ENCODE assay signal across 1 cellular context in the genomic region with DNA sequence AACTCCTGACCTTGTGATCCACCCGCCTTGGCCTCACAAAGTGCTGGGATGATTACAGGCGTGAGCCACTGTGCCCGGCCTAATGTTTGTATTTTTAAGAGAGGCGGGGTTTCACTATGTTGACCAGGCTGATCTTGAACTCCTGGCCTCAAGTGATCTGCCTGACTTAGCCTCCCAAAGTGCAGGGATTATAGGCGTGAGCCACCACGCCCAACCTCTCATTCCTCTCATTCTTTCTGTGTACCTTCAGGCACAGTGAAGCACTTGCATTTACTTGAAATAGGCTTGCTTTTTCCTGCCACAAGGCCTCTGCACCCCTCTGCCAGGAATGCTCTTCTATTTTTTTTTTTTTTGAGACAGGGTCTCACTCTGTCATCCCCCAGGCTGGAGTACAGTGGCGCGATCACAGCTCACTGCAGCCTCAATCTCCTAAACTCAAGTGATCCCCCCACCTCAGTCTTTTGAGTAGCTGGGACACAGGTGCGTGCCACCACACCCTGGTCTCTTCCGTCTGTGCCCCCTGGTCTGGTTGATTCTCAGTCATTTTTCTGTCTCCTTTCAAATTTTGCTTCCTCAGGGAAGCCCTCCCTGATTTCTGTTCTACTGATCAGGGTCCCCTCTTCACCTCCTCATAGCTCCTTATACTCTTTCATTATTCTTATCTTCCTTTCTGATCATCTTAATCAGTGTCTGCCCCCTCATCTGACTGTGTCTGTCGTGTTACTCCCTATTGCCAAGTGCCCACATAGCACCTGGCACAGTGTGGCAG.
TF ChIP-seq lines count a peak whose summit lies in the region.

No MANE protein-coding gene starts in this region.

TF ChIP-seq in HepG2, 621 proteins besides CTCF, POLR2A, EP300 and RAD21:
- TF ChIP-seq ZNF782 (CRISPR knock-in tag; IDR thresholded peaks at IDR 0.05; ENCODE audit: borderline replicate concordance): no peak
- no peak for TF ChIP-seq SRSF4 (IDR thresholded peaks at IDR 0.05; ENCODE audit: low read depth, low read length, poor library complexity, severe bottlenecking)
- no peak for TF ChIP-seq TFDP2 (CRISPR knock-in tag; IDR thresholded peaks at IDR 0.05)
- TF ChIP-seq, protein P1, sequence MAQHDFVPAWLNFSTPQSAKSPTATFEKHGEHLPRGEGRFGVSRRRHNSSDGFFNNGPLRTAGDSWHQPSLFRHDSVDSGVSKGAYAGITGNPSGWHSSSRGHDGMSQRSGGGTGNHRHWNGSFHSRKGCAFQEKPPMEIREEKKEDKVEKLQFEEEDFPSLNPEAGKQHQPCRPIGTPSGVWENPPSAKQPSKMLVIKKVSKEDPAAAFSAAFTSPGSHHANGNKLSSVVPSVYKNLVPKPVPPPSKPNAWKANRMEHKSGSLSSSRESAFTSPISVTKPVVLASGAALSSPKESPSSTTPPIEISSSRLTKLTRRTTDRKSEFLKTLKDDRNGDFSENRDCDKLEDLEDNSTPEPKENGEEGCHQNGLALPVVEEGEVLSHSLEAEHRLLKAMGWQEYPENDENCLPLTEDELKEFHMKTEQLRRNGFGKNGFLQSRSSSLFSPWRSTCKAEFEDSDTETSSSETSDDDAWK (CRISPR knock-in tag; IDR thresholded peaks at IDR 0.05): no peak
- TF ChIP-seq PAF1 (CRISPR knock-in tag; IDR thresholded peaks at IDR 0.05): no peak
- TF ChIP-seq ZNF75D (CRISPR knock-in tag; IDR thresholded peaks at IDR 0.05; ENCODE audit: borderline replicate concordance): no peak
- TF ChIP-seq, protein P2, sequence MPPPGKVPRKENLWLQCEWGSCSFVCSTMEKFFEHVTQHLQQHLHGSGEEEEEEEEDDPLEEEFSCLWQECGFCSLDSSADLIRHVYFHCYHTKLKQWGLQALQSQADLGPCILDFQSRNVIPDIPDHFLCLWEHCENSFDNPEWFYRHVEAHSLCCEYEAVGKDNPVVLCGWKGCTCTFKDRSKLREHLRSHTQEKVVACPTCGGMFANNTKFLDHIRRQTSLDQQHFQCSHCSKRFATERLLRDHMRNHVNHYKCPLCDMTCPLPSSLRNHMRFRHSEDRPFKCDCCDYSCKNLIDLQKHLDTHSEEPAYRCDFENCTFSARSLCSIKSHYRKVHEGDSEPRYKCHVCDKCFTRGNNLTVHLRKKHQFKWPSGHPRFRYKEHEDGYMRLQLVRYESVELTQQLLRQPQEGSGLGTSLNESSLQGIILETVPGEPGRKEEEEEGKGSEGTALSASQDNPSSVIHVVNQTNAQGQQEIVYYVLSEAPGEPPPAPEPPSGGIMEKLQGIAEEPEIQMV (CRISPR knock-in tag; IDR thresholded peaks at IDR 0.05; ENCODE audit: low read depth): no peak
- no peak for TF ChIP-seq YY1 (IDR thresholded peaks at IDR 0.05; ENCODE audit: insufficient read depth, insufficient replicate concordance, low read depth, low read length)
- TF ChIP-seq TBX2 (CRISPR knock-in tag; IDR thresholded peaks at IDR 0.05; ENCODE audit: borderline replicate concordance): no peak
- no peak for TF ChIP-seq ZNF891 (CRISPR knock-in tag; IDR thresholded peaks at IDR 0.05)
- no peak for TF ChIP-seq SIX1 (CRISPR knock-in tag; IDR thresholded peaks at IDR 0.05; ENCODE audit: borderline replicate concordance)
- no peak for TF ChIP-seq ELF3 (CRISPR knock-in tag; IDR thresholded peaks at IDR 0.05)
- no peak for TF ChIP-seq GLI4 (CRISPR knock-in tag; IDR thresholded peaks at IDR 0.05; ENCODE audit: borderline replicate concordance)
- TF ChIP-seq GLMP (CRISPR knock-in tag; IDR thresholded peaks at IDR 0.05; ENCODE audit: borderline replicate concordance): no peak
- TF ChIP-seq NCOA1 (CRISPR knock-in tag; IDR thresholded peaks at IDR 0.05): no peak
- no peak for TF ChIP-seq FOXK1 (CRISPR knock-in tag; IDR thresholded peaks at IDR 0.05; ENCODE audit: borderline replicate concordance, low read depth)
- no peak for TF ChIP-seq HMGXB3 (CRISPR knock-in tag; IDR thresholded peaks at IDR 0.05; ENCODE audit: borderline replicate concordance)
- TF ChIP-seq ZNF761 (CRISPR knock-in tag; conservative IDR thresholded peaks at IDR 0.05): no peak
- no peak for TF ChIP-seq SNAI1 (CRISPR knock-in tag; IDR thresholded peaks at IDR 0.05; ENCODE audit: borderline replicate concordance)
TF ChIP-seq in HepG2: peak in this region for 0.
